In the genomic region with DNA sequence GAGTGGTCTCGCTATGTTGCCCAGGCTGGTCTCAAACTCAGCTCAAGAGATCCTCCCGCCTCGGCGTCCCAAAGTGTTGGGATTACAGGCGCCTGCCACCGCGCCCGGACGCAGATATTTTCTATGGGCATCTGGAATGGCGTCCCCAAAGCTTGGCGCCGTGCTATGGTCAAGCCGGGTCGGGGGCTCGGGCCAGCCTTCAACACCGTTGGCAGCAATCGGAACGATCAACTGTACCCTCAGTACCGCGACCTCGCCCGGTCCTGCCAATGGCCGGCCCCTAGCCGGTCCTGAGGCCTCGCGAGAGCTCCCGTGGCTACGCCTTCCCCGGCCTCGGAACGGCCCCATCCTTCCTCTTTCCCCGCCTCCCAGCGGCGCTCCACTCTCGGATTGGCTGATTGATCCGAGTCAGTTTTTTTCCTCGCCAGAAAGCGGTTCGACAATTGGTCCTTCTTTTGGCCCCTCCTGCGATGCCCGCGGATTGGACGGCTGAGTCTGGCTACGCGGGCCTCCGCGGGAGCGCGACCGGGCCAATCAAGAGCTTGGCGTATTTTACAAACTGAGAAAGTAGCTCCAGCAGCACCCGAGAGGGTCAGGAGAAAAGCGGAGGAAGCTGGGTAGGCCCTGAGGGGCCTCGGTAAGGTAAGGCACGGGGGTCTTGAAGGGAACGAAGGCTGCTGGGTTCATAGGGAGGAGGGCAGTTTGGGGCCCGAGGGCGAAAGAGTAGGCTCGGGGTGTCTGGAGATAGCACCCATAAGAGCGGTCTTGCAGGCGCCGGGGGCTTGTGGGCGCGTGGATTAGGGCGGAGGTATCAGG, we compare ENCODE assay signal across 8 cellular contexts. TPM values are rescaled to one million over a fixed set of nuclear protein-coding genes. Genes with fewer than 3 reads are reported as not detected.
DNase-seq lines count a peak whose midpoint lies in the region; ATAC-seq and TF ChIP-seq lines count a peak whose summit lies in the region.

A gene with protein sequence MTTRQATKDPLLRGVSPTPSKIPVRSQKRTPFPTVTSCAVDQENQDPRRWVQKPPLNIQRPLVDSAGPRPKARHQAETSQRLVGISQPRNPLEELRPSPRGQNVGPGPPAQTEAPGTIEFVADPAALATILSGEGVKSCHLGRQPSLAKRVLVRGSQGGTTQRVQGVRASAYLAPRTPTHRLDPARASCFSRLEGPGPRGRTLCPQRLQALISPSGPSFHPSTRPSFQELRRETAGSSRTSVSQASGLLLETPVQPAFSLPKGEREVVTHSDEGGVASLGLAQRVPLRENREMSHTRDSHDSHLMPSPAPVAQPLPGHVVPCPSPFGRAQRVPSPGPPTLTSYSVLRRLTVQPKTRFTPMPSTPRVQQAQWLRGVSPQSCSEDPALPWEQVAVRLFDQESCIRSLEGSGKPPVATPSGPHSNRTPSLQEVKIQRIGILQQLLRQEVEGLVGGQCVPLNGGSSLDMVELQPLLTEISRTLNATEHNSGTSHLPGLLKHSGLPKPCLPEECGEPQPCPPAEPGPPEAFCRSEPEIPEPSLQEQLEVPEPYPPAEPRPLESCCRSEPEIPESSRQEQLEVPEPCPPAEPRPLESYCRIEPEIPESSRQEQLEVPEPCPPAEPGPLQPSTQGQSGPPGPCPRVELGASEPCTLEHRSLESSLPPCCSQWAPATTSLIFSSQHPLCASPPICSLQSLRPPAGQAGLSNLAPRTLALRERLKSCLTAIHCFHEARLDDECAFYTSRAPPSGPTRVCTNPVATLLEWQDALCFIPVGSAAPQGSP (plus strand): TSS at position 548 of the 816 bp plus-strand sequence. CDS start 354 bp downstream, outside the sequence.

- peak within 1 kb of the TSS; percentile 97 for H3K4me2 ChIP-seq in mesendoderm (ENCODE audit: low read length)

- peak within 1 kb of the TSS; percentile 99 for H3K4me3 Mint-ChIP-seq in endodermal cell

- peak; percentile 98 for ATAC-seq in GM21390 (IDR thresholded peaks at IDR 0.05; ENCODE audit: unreplicated experiment)

- peak within 1 kb of the TSS; percentile 72 for H2AK5ac ChIP-seq in mesendoderm (ENCODE audit: low read length)

- H3K4me1 ChIP-seq in endodermal cell (ENCODE audit: control insufficient read depth, insufficient read depth, low read length) (peaks cover 4% of the 10 kb centered on the region), mesendoderm (ENCODE audit: control insufficient read depth, low read depth, low read length) (peaks cover 4% of the 10 kb centered on the region)

- H3K27me3 ChIP-seq in endodermal cell (ENCODE audit: control insufficient read depth, insufficient read depth, low read length, poor library complexity, severe bottlenecking): peaks cover 14% of the 10 kb centered on the region
- H3K27me3 ChIP-seq in mesendoderm (ENCODE audit: insufficient read depth, low read length, poor library complexity): no peaks in the 10 kb centered on the region

- H3K23ac ChIP-seq in mesendoderm (ENCODE audit: low read length): peak within 1 kb of the TSS; percentile 45

- peak within 1 kb of the TSS; percentile 99 for H3K27ac Mint-ChIP-seq in endodermal cell

- H3K9ac ChIP-seq in endodermal cell (ENCODE audit: extremely low read depth, low read length, poor library complexity, severe bottlenecking) (peak within 1 kb of the TSS; percentile 84), mesendoderm (ENCODE audit: low read length) (peak within 1 kb of the TSS; percentile 99)

- peaks cover 12% of the 10 kb centered on the region for H3K4me1 Mint-ChIP-seq in endodermal cell

- peak within 1 kb of the TSS; percentile 78 for H2BK5ac ChIP-seq in mesendoderm (ENCODE audit: low read length)

- H3K4ac ChIP-seq in mesendoderm (ENCODE audit: low read depth, low read length): peak within 1 kb of the TSS; percentile 75

- no peak within 1 kb of the TSS for H4K8ac ChIP-seq in mesendoderm (ENCODE audit: low read depth, low read length)

- 0 to 1% methylated on average over 45 to 65 of the region's 65 CpGs for WGBS in endodermal cell (ENCODE audit: insufficient coverage in 1 of 2, insufficient read length in 1 of 2), 2 experiments
- no CpG with 5 or more reads among the region's 65 CpGs for WGBS in mesendoderm (ENCODE audit: extremely low coverage, insufficient coverage, low lambda C conversion rate)

- H3K4me3 ChIP-seq in endodermal cell (ENCODE audit: low read length): peak within 1 kb of the TSS; percentile 93
- H3K4me3 ChIP-seq in mesendoderm (ENCODE audit: low read length): peak within 1 kb of the TSS; percentile 100

- H3K56ac ChIP-seq in mesendoderm (ENCODE audit: low read length): peak within 1 kb of the TSS; percentile 99

- H3K27ac ChIP-seq in endodermal cell (ENCODE audit: low read depth, low read length) (no peak within 1 kb of the TSS), mesendoderm (ENCODE audit: low read depth, low read length) (peak within 1 kb of the TSS; percentile 19)

- H3K36me3 ChIP-seq in endodermal cell (ENCODE audit: control insufficient read depth, insufficient read depth, low read length) (peaks cover 26% of the 10 kb centered on the region), mesendoderm (ENCODE audit: control insufficient read depth, insufficient read depth, low read length) (peaks cover 8% of the 10 kb centered on the region)

- TF ChIP-seq CTCF in endodermal cell (conservative IDR thresholded peaks at IDR 0.05): no peak

- H2BK15ac ChIP-seq in mesendoderm (replicated peaks; ENCODE audit: low read depth): no peak within 1 kb of the TSS

- H3K36me3 Mint-ChIP-seq in endodermal cell (ENCODE audit: low read depth): peaks cover 17% of the 10 kb centered on the region

- no peak within 1 kb of the TSS for H2BK120ac ChIP-seq in mesendoderm (ENCODE audit: low read depth, low read length)

- in situ Hi-C loops in Caki2 (cut with HindIII; ENCODE audit: low pct_unique_long_range_greater_than_20kb, low sequenced_read_pairs): no loop called here

- H3K9me3 Mint-ChIP-seq in endodermal cell: no peaks in the 10 kb centered on the region

- H3K27me3 Mint-ChIP-seq in endodermal cell (ENCODE audit: insufficient read depth): peaks cover 11% of the 10 kb centered on the region

- H3K79me2 ChIP-seq in mesendoderm (ENCODE audit: control insufficient read depth, insufficient read depth, low read length): peaks cover 6% of the 10 kb centered on the region

- no peak within 1 kb of the TSS for H4K5ac ChIP-seq in mesendoderm (ENCODE audit: low read length)

- no peaks in the 10 kb centered on the region for H3K9me3 ChIP-seq in endodermal cell (ENCODE audit: control insufficient read depth, low read length)

- peak within 1 kb of the TSS; percentile 93 for H3K18ac ChIP-seq in mesendoderm (ENCODE audit: low read length)

- DNase-seq in Caki2 (ENCODE audit: low read depth): peak; percentile 99
- peak in 75 of 76 experiments; percentile 48 to 99 (median 97) for DNase-seq in HUDEP-2 (lab: John Stamatoyannopoulos, UW; ENCODE audit: unreplicated experiment in 76 of 76)
- DNase-seq in NOMO-1 treated with dmso at 0.1 percent for 144 hours (lab: John Stamatoyannopoulos, UW; ENCODE audit: unreplicated experiment): peak; percentile 96
- peak; percentile 91 to 94 for DNase-seq in activated CD8-positive, alpha-beta memory T cell treated with anti-CD3 and anti-CD28 coated beads for 4 hours (ENCODE audit: low read depth in 2 of 2)
- peak; percentile 100 for DNase-seq in endodermal cell
- peak; percentile 100 for DNase-seq in mesendoderm
- peak; percentile 91 for DNase-seq in stimulated activated CD8-positive, alpha-beta memory T cell treated with anti-CD3 and anti-CD28 coated beads, Interleukin-12 subunit alpha, Interleukin-12 subunit beta, amount 100 ng/mL, for 4 hours (ENCODE audit: low read depth)

- peaks cover 7% of the 10 kb centered on the region for H3K79me1 ChIP-seq in mesendoderm (ENCODE audit: low read length)

RNA-seq across cellular contexts. Expression of the gene that starts here (rescaled TPM):
- 12.0 and 41.5 TPM in 2 replicates for total RNA-seq in Caki2 (2014; rRNA removed; shearing (Covaris generic); ENCODE audit: low replicate concordance)
- 10 to 100 TPM; 60.5 to 87.4 TPM for total RNA-seq in endodermal cell
- 89.3 TPM for polyA plus RNA-seq in endodermal cell (2013, experiment 1 of 2)
- polyA plus RNA-seq in endodermal cell (2013, experiment 2 of 2): 86.0 TPM
- 57.2 TPM for polyA plus RNA-seq in mesendoderm (2013, experiment 1 of 2)
- 56.2 TPM for polyA plus RNA-seq in mesendoderm (2013, experiment 2 of 2)
